In genomic region chr4:211033-211511, GRCh38 we compare ENCODE assay signal across 18 cellular contexts.
DNase-seq lines count a peak whose midpoint lies in the region; ATAC-seq, FAIRE-seq and TF ChIP-seq lines count a peak whose summit lies in the region.
"Had no signal": no experiment of that assay in that cellular context is flagged by ENCODE, and none has a peak within 500 bp of the region (broad histone marks: within the 10 kb centered on the region; RNA-seq: fewer than 3 reads in every experiment).

No MANE protein-coding gene starts in this region.

- no peak overlapping the region for H3K9ac ChIP-seq in Loucy (ENCODE audit: low read depth, low read length, poor library complexity, severe bottlenecking)

- peaks cover 4% of the 10 kb centered on the region for H3K27me3 Mint-ChIP-seq in CD8-positive, alpha-beta T cell (ENCODE audit: low read depth)
- H3K27me3 Mint-ChIP-seq in activated B cell treated with CpG ODN at 0.5 μM for 24 hours (peaks cover 1% of the 10 kb centered on the region), naive B cell (peaks cover 0 to 5% (median 0%) of the 10 kb centered on the region in 3 donors)
- H3K27me3 Mint-ChIP-seq: progenitor cell of endocrine pancreas had no signal

- FAIRE-seq in urothelium cell line (lab: Jason Lieb, UNC): no peak

- H3K4me1 ChIP-seq in CD8-positive, alpha-beta T cell (ENCODE audit: insufficient read depth, low read length): peaks cover 16% of the 10 kb centered on the region
- peaks cover 73% of the 10 kb centered on the region for H3K4me1 ChIP-seq in Loucy (ENCODE audit: insufficient read depth, low read length, poor library complexity, severe bottlenecking)
- H3K4me1 ChIP-seq: adrenal gland had no signal

- no peaks in the 10 kb centered on the region for H3K36me3 ChIP-seq in CD8-positive, alpha-beta T cell (ENCODE audit: insufficient read depth, low read length)
- no peaks in the 10 kb centered on the region for H3K36me3 ChIP-seq in Loucy (ENCODE audit: insufficient read depth, low read length)
- H3K36me3 ChIP-seq: adrenal gland, left ventricle myocardium inferior, spleen had no signal

- CTCF ChIA-PET in CD8-positive, alpha-beta T cell (lab: Charles Lee): no interaction called here
- CTCF ChIA-PET in activated B cell treated with CpG ODN at 0.5 μM for 24 hours (lab: Charles Lee): no interaction called here

- peaks cover 8% of the 10 kb centered on the region for H3K36me3 Mint-ChIP-seq in CD8-positive, alpha-beta T cell
- peaks cover 30% of the 10 kb centered on the region for H3K36me3 Mint-ChIP-seq in activated B cell treated with CpG ODN at 0.5 μM for 24 hours (ENCODE audit: low read depth)
- H3K36me3 Mint-ChIP-seq in naive B cell: peaks cover 20 to 53% of the 10 kb centered on the region in 2 donors

- H4K20me1 ChIP-seq in Loucy (ENCODE audit: insufficient read depth, low read length, poor library complexity, severe bottlenecking): no peaks in the 10 kb centered on the region

- POLR2A ChIA-PET in CD8-positive, alpha-beta T cell (lab: Charles Lee): interaction anchor here (0.6 kb wide), 1 partner anchor 25 kb away, joined by 3 read pairs; no protein-coding TSS in a partner anchor
- POLR2A ChIA-PET in activated B cell treated with CpG ODN at 0.5 μM for 24 hours (lab: Charles Lee): interaction anchor here (1.0 to 1.4 kb wide), 2 partner anchors 31 to 87 kb away, joined by 3 to 4 read pairs; partner anchors contain the start of gene ZNF718

- no peak overlapping the region for H3K27ac ChIP-seq in CD8-positive, alpha-beta T cell (ENCODE audit: low read depth, low read length)
- H3K27ac ChIP-seq: adrenal gland, left ventricle myocardium inferior, PC-9, spleen had no signal

- peak overlapping the region; percentile 56 for H3K4me3 Mint-ChIP-seq in CD8-positive, alpha-beta T cell
- H3K4me3 Mint-ChIP-seq in activated B cell treated with CpG ODN at 0.5 μM for 24 hours (peak overlapping the region; percentile 20), naive B cell (peak overlapping the region in 6 of 8 donors; percentile 20 to 61 (median 52))

- H3K9me3 Mint-ChIP-seq in CD8-positive, alpha-beta T cell: peaks cover 21% of the 10 kb centered on the region
- H3K9me3 Mint-ChIP-seq in activated B cell treated with CpG ODN at 0.5 μM for 24 hours (peaks cover 31% of the 10 kb centered on the region), naive B cell (peaks cover 20 to 82% (median 62%) of the 10 kb centered on the region in 7 donors)

- H3K9me3 ChIP-seq in CD8-positive, alpha-beta T cell (ENCODE audit: low read length): peaks cover 7% of the 10 kb centered on the region
- H3K9me3 ChIP-seq in Loucy (ENCODE audit: insufficient read depth, low read depth, low read length): no peaks in the 10 kb centered on the region
- H3K9me3 ChIP-seq: adrenal gland, left ventricle myocardium inferior had no signal

- TF ChIP-seq CTCF in CD8-positive, alpha-beta T cell (IDR thresholded peaks at IDR 0.05): no peak
- TF ChIP-seq CTCF in Loucy (conservative IDR thresholded peaks at IDR 0.05; ENCODE audit: low read length) (no peak), activated B cell treated with CpG ODN at 0.5 μM for 24 hours (IDR thresholded peaks at IDR 0.05) (no peak), GM13977 (IDR thresholded peaks at IDR 0.05; ENCODE audit: extremely low read depth, insufficient read depth, missing control alignments) (no peak)

- H3K9me2 ChIP-seq in Loucy (replicated peaks; ENCODE audit: low read depth, low read length): no peaks in the 10 kb centered on the region

- no peak for DNase-seq in CD8-positive, alpha-beta T cell
- DNase-seq in activated B cell treated with CpG ODN at 0.5 μM for 24 hours (no peak), naive B cell (peak; percentile 3), GM13977 (ENCODE audit: low spot score) (no peak), HCEC 1CT (no peak), T-helper 9 cell (no peak), urothelium cell line (ENCODE audit: low spot score) (no peak)
- DNase-seq: activated CD4-positive, CD25-positive, alpha-beta regulatory T cell; adrenal gland; caudate nucleus; effector memory CD4-positive, alpha-beta T cell; left ventricle myocardium inferior; NCI-H446 treated with DMSO at 0.1 percent for 48 hours; PC-9; spleen had no signal

- in situ Hi-C loops in GM13977 (cut with MboI; ENCODE audit: low pct_unique_long_range_greater_than_20kb, low sequenced_read_pairs, unreplicated experiment): no loop called here

- H3K4me1 Mint-ChIP-seq in CD8-positive, alpha-beta T cell (ENCODE audit: low read depth): peaks cover 47% of the 10 kb centered on the region
- peaks cover 26% of the 10 kb centered on the region for H3K4me1 Mint-ChIP-seq in activated B cell treated with CpG ODN at 0.5 μM for 24 hours
- peaks cover 18 to 33% (median 18%) of the 10 kb centered on the region in 3 donors for H3K4me1 Mint-ChIP-seq in naive B cell

- no peaks in the 10 kb centered on the region for H3K27me3 ChIP-seq in CD8-positive, alpha-beta T cell (ENCODE audit: insufficient read depth, low read length)
- H3K27me3 ChIP-seq in Loucy (ENCODE audit: insufficient read depth, low read length, poor library complexity, severe bottlenecking): no peaks in the 10 kb centered on the region
- H3K27me3 ChIP-seq: adrenal gland had no signal

- H3K4me3 ChIP-seq in CD8-positive, alpha-beta T cell (ENCODE audit: low read depth, low read length): no peak overlapping the region
- H3K4me3 ChIP-seq in Loucy (ENCODE audit: low read length, poor library complexity, severe bottlenecking): peak overlapping the region; percentile 9
- H3K4me3 ChIP-seq: adrenal gland, left ventricle myocardium inferior, PC-9, spleen had no signal

- no peak overlapping the region for H2AFZ ChIP-seq in Loucy (ENCODE audit: low read length)
- H2AFZ ChIP-seq: PC-9 had no signal

- H3K4me2 ChIP-seq in Loucy (ENCODE audit: low read depth, low read length, poor library complexity, severe bottlenecking): peak overlapping the region; percentile 55
- H3K4me2 ChIP-seq: PC-9 had no signal

- no peak overlapping the region for H3K27ac Mint-ChIP-seq in CD8-positive, alpha-beta T cell
- H3K27ac Mint-ChIP-seq in activated B cell treated with CpG ODN at 0.5 μM for 24 hours: peak overlapping the region; percentile 56
- peak overlapping the region in 1 of 6 donors; percentile 32 for H3K27ac Mint-ChIP-seq in naive B cell
- H3K27ac Mint-ChIP-seq: progenitor cell of endocrine pancreas had no signal

- H3F3A ChIP-seq in Loucy (ENCODE audit: low read depth): peaks cover 10% of the 10 kb centered on the region; the same call in 1 of the 2 replicates

- intact Hi-C loops in CD8-positive, alpha-beta T cell (cut with DNase I, micrococcal nuclease): no loop called here
- intact Hi-C loops in activated B cell treated with CpG ODN at 0.5 μM for 24 hours (cut with micrococcal nuclease): no loop called here

- H3K79me2 ChIP-seq in Loucy (ENCODE audit: insufficient read depth, low read length): no peaks in the 10 kb centered on the region

- no peak for ATAC-seq in CD8-positive, alpha-beta T cell
- ATAC-seq in activated B cell treated with CpG ODN at 0.5 μM for 24 hours (ENCODE audit: low read depth): peak; percentile 52
- ATAC-seq in naive B cell (ENCODE audit: low read depth in 2 of 2): peak; percentile 42 to 56
- ATAC-seq: SK-N-SH treated with all-trans-retinoic acid at 6 μM for 48 hours had no signal
